ENCODE assay signal across 22 cellular contexts in genomic region chr10:83723080-83723479, GRCh38.
"Had no signal": no experiment of that assay in that cellular context is flagged by ENCODE, and none has a peak within 500 bp of the region (broad histone marks: within the 10 kb centered on the region; RNA-seq: fewer than 3 reads in every experiment).

No MANE protein-coding gene starts in this region.

- H3K9me3 ChIP-seq: MG63, Peyer's patch had no signal

- H3K4me1 ChIP-seq: Peyer's patch had no signal

- H3K4me3 ChIP-seq: MG63, Peyer's patch had no signal

- DNase-seq: activated CD4-positive, alpha-beta memory T cell treated with anti-CD3 and anti-CD28 coated beads for 36 hours; activated CD4-positive, alpha-beta T cell treated with anti-CD3 and anti-CD28 coated beads, Interleukin-2, amount 10 ng/mL, durations not matched to agents 7 days and 5 days; activated CD4-positive, CD25-positive, alpha-beta regulatory T cell; activated gamma-delta T cell treated with Interleukin-2 at 50 U/mL for 16 hours; activated naive CD4-positive, alpha-beta T cell treated with anti-CD3 and anti-CD28 coated beads, Interleukin-2, amount 10 ng/mL, durations not matched to agents 7 days and 5 days; activated naive CD8-positive, alpha-beta T cell treated with anti-CD3 and anti-CD28 coated beads for 36 hours; activated T-cell treated with anti-CD3 and anti-CD28 coated beads for 4 hours; activated T-cell treated with anti-CD3 and anti-CD28 coated beads, Interleukin-2, amount 50 U/mL, for 72 hours; anterior cingulate cortex; caudate nucleus; MG63; MV-4-11; NCI-H1092 treated with DMSO at 0.1 percent for 48 hours; NCI-H1417 treated with DMSO at 0.1 percent for 48 hours; NCI-H1694; NCI-H2029; NCI-H2107; NCI-H345; NCI-H524; Peyer's patch; SIG-M5 had no signal

- H3K36me3 ChIP-seq: MG63, Peyer's patch had no signal

- H3K27ac ChIP-seq: Peyer's patch, VCaP had no signal

- H3K27me3 ChIP-seq: MG63, Peyer's patch had no signal
